In genomic region chr17:75557075-75557851, GRCh38 we compare ENCODE assay signal across 9 cellular contexts. TPM values are rescaled to one million over a fixed set of nuclear protein-coding genes. Genes with fewer than 3 reads are reported as not detected.
A peak's percentile ranks its signal among the peaks of the same experiment; 100 is the strongest.
DNase-seq lines count a peak whose midpoint lies in the region; ATAC-seq, FAIRE-seq and TF ChIP-seq lines count a peak whose summit lies in the region.
"Had no signal": no experiment of that assay in that cellular context is flagged by ENCODE, and none has a peak within 500 bp of the region (broad histone marks: within the 10 kb centered on the region; RNA-seq: fewer than 3 reads in every experiment).

No MANE protein-coding gene starts in this region.

- DNase-seq in AG08396 (ENCODE audit: low spot score) (peak; percentile 57), M059J (ENCODE audit: low read depth) (peak; percentile 96), bronchial epithelial cell (ENCODE audit: low read depth) (peak; percentile 4), lung (ENCODE audit: low spot score) (peak; percentile 78), NCI-H82 (lab: John Stamatoyannopoulos, UW) (no peak), NCI-H146 treated with DMSO at 0.1 percent for 48 hours (lab: John Stamatoyannopoulos, UW; ENCODE audit: unreplicated experiment) (no peak), NCI-H1105 (lab: John Stamatoyannopoulos, UW) (no peak)
- DNase-seq: SHP77 had no signal

- H3K36me3 ChIP-seq in bronchial epithelial cell (ENCODE audit: control insufficient read depth, insufficient read depth, low read length) (peaks cover 4% of the 10 kb centered on the region), lung (ENCODE audit: control insufficient read depth in 2 of 2, insufficient read depth in 2 of 2, low read length in 2 of 2) (peaks cover 0 to 12% of the 10 kb centered on the region in 2 donors)

- H3K4me3 ChIP-seq in bronchial epithelial cell (ENCODE audit: low read depth, low read length): no peak overlapping the region
- no peak overlapping the region for H3K4me3 ChIP-seq in lung

- TF ChIP-seq CTCF in bronchial epithelial cell (IDR thresholded peaks at IDR 0.05; ENCODE audit: insufficient read depth, low read length, severe bottlenecking) (no peak), lung (IDR thresholded peaks at IDR 0.05; ENCODE audit: control extremely low read depth, extremely low read depth) (no peak)

- FAIRE-seq in bronchial epithelial cell (lab: Jason Lieb, UNC): no peak

- ATAC-seq in lung (ENCODE audit: insufficient read depth, low FRiP score) (peak; percentile 34), HG02588 (IDR thresholded peaks at IDR 0.05; ENCODE audit: unreplicated experiment) (no peak)

- no peaks in the 10 kb centered on the region for H3K27me3 ChIP-seq in bronchial epithelial cell (ENCODE audit: control insufficient read depth, insufficient read depth, low read length)
- no peaks in the 10 kb centered on the region for H3K27me3 ChIP-seq in lung (ENCODE audit: control insufficient read depth, insufficient read depth)

- peak overlapping the region in 1 of 2 donors; percentile 43 for H3K27ac ChIP-seq in lung (ENCODE audit: low read depth in 1 of 2, low read length in 1 of 2)

- 54 to 79% methylated on average over 15 of the region's 15 CpGs for WGBS in lung, 2 donors

- H3K4me1 ChIP-seq in lung (ENCODE audit: control insufficient read depth in 2 of 2, insufficient read depth in 2 of 2, low read length in 2 of 2): peaks cover 0 to 4% of the 10 kb centered on the region in 2 donors

- H3K9me3 ChIP-seq in lung (ENCODE audit: control insufficient read depth in 2 of 2, insufficient read depth in 1 of 2, low read length in 1 of 2): no peaks in the 10 kb centered on the region

RNA-seq across cellular contexts. Expression of gene MYO15B, which starts 30.3 kb away (rescaled TPM):
- total RNA-seq in M059J (2014; rRNA removed; shearing (Covaris generic)): 0.20 and 1.5 TPM in 2 replicates
- 1.6 and 3.6 TPM in 2 replicates for total RNA-seq in bronchial epithelial cell
- total RNA-seq in lung: 100 to 1,000 TPM; 194 to 197 TPM
- polyA plus RNA-seq in lung: 100 to 1,000 TPM in 1 of 2 donors, 10 to 100 TPM in 1; 84.5 to 141 TPM

RNA-seq across cellular contexts. Expression of gene LLGL2, which starts 31.8 kb away (rescaled TPM):
- total RNA-seq in M059J (2014; rRNA removed; shearing (Covaris generic)): 4.1 and 4.5 TPM in 2 replicates
- total RNA-seq in bronchial epithelial cell: 44.5 and 63.9 TPM in 2 replicates
- 100 to 1,000 TPM; 103 to 199 TPM for total RNA-seq in lung
- polyA plus RNA-seq in lung: 100 to 1,000 TPM in 1 of 2 donors, 10 to 100 TPM in 1; 80.5 to 195 TPM

RNA-seq across cellular contexts. Expression of gene TSEN54, which starts 40.9 kb away (rescaled TPM):
- 14.9 and 22.7 TPM in 2 replicates for total RNA-seq in M059J (2014; rRNA removed; shearing (Covaris generic))
- total RNA-seq in bronchial epithelial cell (16.3 and 25.3 TPM in 2 replicates), lung (10 to 100 TPM; 18.4 to 22.4 TPM)
- 10 to 100 TPM; 20.9 to 36.5 TPM for polyA plus RNA-seq in lung

RNA-seq across cellular contexts. Expression of gene CASKIN2, which starts 41.9 kb away (rescaled TPM):
- total RNA-seq in M059J (2014; rRNA removed; shearing (Covaris generic)): 4.8 and 8.9 TPM in 2 replicates
- 3.9 and 5.0 TPM in 2 replicates for total RNA-seq in bronchial epithelial cell
- total RNA-seq in lung: 10 to 100 TPM; 44.1 to 81.5 TPM
- polyA plus RNA-seq in lung: 10 to 100 TPM; 22.3 to 26.1 TPM

Comparison
In these comparisons a context has a peak if more than half of its experiments do, and no peak if none do; other contexts are left out.
1. DNase-seq: peak in AG08396 (single experiment), M059J (single experiment), bronchial epithelial cell (single experiment) and lung (single experiment); none in NCI-H82 (single experiment), NCI-H146 treated with DMSO at 0.1 percent for 48 hours (single experiment) and NCI-H1105 (single experiment).
2. RNA of gene MYO15B, which starts 30.3 kb away (total RNA-seq): 194 to 197 TPM in lung; 1.6 to 3.6 TPM in bronchial epithelial cell and 0.20 to 1.5 TPM in M059J; every median in the first group is over 10 times any median in the second.